In genomic region chr4:116469582-116469981, GRCh38 we compare ENCODE assay signal across 21 cellular contexts.
DNase-seq lines count a peak whose midpoint lies in the region; ATAC-seq, FAIRE-seq and TF ChIP-seq lines count a peak whose summit lies in the region.
"Had no signal": no experiment of that assay in that cellular context is flagged by ENCODE, and none has a peak within 500 bp of the region (broad histone marks: within the 10 kb centered on the region; RNA-seq: fewer than 3 reads in every experiment).

No MANE protein-coding gene starts in this region.

- TF ChIP-seq CTCF in suprapubic skin (IDR thresholded peaks at IDR 0.05): no peak

- ATAC-seq in GM18498 (IDR thresholded peaks at IDR 0.05; ENCODE audit: unreplicated experiment) (peak; percentile 85), GM19043 (IDR thresholded peaks at IDR 0.05; ENCODE audit: low read depth, unreplicated experiment) (peak; percentile 52), HG02852 (IDR thresholded peaks at IDR 0.05; ENCODE audit: unreplicated experiment) (peak; percentile 83), HG03432 (IDR thresholded peaks at IDR 0.05; ENCODE audit: unreplicated experiment) (peak; percentile 91)
- ATAC-seq: A549, esophagus mucosa, gastrocnemius medialis, PC-3 had no signal

- WGBS in suprapubic skin: 60% methylated on average over 1 of the region's 1 CpG

- no peaks in the 10 kb centered on the region for H3K4me1 ChIP-seq in suprapubic skin
- H3K4me1 ChIP-seq: A549, gastrocnemius medialis had no signal

- H3K9me3 ChIP-seq in suprapubic skin: no peaks in the 10 kb centered on the region
- H3K9me3 ChIP-seq: A549; BLaER1 treated with 17β-estradiol and CSF1 and Interleukin-3, amounts not matched to agents 10 nM and 100 nM; gastrocnemius medialis had no signal

- TF ChIP-seq POLR2A in suprapubic skin (IDR thresholded peaks at IDR 0.05): no peak

- no peak for FAIRE-seq in RCC 7860 (lab: Jason Lieb, UNC)
- FAIRE-seq: A549 had no signal

- TF ChIP-seq EP300 in suprapubic skin (IDR thresholded peaks at IDR 0.05): no peak

- DNase-seq in suprapubic skin (ENCODE audit: low spot score in 2 of 2): no peak
- no peak for DNase-seq in RCC 7860 (ENCODE audit: low spot score)
- DNase-seq in NCI-H1417 (lab: John Stamatoyannopoulos, UW): no peak
- DNase-seq in activated effector memory CD4-positive, alpha-beta T cell treated with Interleukin-2 at 50 U/mL for 16 hours: no peak
- DNase-seq: activated CD4-positive, alpha-beta T cell treated with anti-CD3 and anti-CD28 coated beads, Interleukin-2, amount 50 U/mL, for 48 hours; activated naive CD4-positive, alpha-beta T cell treated with Interleukin-2 at 50 U/mL for 16 hours; gastrocnemius medialis; GDM1; NCI-H1092 treated with DMSO at 0.1 percent for 48 hours; NCI-H524; occipital lobe; PC-3; stimulated activated CD4-positive, alpha-beta T cell treated with anti-CD3 and anti-CD28 coated beads, Interleukin-4, amount 100 ng/mL, for 4 hours; WERI-Rb-1 had no signal

- H3K4me3 ChIP-seq in suprapubic skin: no peak overlapping the region
- H3K4me3 ChIP-seq: A549; BLaER1 treated with 17β-estradiol and CSF1 and Interleukin-3, amounts not matched to agents 10 nM and 100 nM; gastrocnemius medialis had no signal

- H3K27ac ChIP-seq in suprapubic skin: no peak overlapping the region
- H3K27ac ChIP-seq: A549; BLaER1 treated with 17β-estradiol and CSF1 and Interleukin-3, amounts not matched to agents 10 nM and 100 nM; gastrocnemius medialis; WERI-Rb-1 had no signal

- H3K36me3 ChIP-seq in suprapubic skin: no peaks in the 10 kb centered on the region
- H3K36me3 ChIP-seq: BLaER1 treated with 17β-estradiol and CSF1 and Interleukin-3, amounts not matched to agents 10 nM and 100 nM; gastrocnemius medialis; WERI-Rb-1 had no signal

- no peaks in the 10 kb centered on the region for H3K27me3 ChIP-seq in suprapubic skin
- H3K27me3 ChIP-seq: BLaER1 treated with 17β-estradiol and CSF1 and Interleukin-3, amounts not matched to agents 10 nM and 100 nM; gastrocnemius medialis had no signal
